ENCODE assay signal across 1 cellular context in genomic region chr1:248905662-248905948, GRCh38.
TF ChIP-seq lines count a peak whose summit lies in the region.

No MANE protein-coding gene starts in this region.

TF ChIP-seq in H1, 55 proteins besides CTCF, POLR2A, EP300 and RAD21:
- no peak for TF ChIP-seq E2F6 (IDR thresholded peaks at IDR 0.05)
- TF ChIP-seq YY1 (IDR thresholded peaks at IDR 0.05; ENCODE audit: low read depth, low read length), result no peak
- TF ChIP-seq SIX5 (IDR thresholded peaks at IDR 0.05; ENCODE audit: low read depth, low read length), result no peak
- no peak for TF ChIP-seq KDM5A (IDR thresholded peaks at IDR 0.05; ENCODE audit: low read length)
- no peak for TF ChIP-seq GABPA (IDR thresholded peaks at IDR 0.05; ENCODE audit: borderline replicate concordance, insufficient read depth, low read length)
- no peak for TF ChIP-seq FOSL1 (IDR thresholded peaks at IDR 0.05; ENCODE audit: insufficient read depth, low read depth, low read length)
- TF ChIP-seq ATF2 (IDR thresholded peaks at IDR 0.05; ENCODE audit: low read length), result no peak
- no peak for TF ChIP-seq CBX5 (IDR thresholded peaks at IDR 0.05; ENCODE audit: low read depth, low read length)
- no peak for TF ChIP-seq CREB1 (IDR thresholded peaks at IDR 0.05)
- TF ChIP-seq CHD7 (IDR thresholded peaks at IDR 0.05; ENCODE audit: insufficient replicate concordance, low read length), result no peak
- no peak for TF ChIP-seq CBX8 (IDR thresholded peaks at IDR 0.05; ENCODE audit: borderline replicate concordance, low read depth, low read length)
- no peak for TF ChIP-seq ATF3 (IDR thresholded peaks at IDR 0.05; ENCODE audit: insufficient read depth, low read depth, low read length)
- TF ChIP-seq KDM1A (IDR thresholded peaks at IDR 0.05; ENCODE audit: borderline replicate concordance, low read length), result no peak
- TF ChIP-seq NANOG (IDR thresholded peaks at IDR 0.05; ENCODE audit: insufficient read depth, low read depth, low read length, poor library complexity, severe bottlenecking), result no peak
- TF ChIP-seq TBP (IDR thresholded peaks at IDR 0.05; ENCODE audit: low read depth, low read length), result no peak
